ENCODE assay signal across 25 cellular contexts in genomic region chr2:24181849-24182248, GRCh38. TPM values are rescaled to one million over a fixed set of nuclear protein-coding genes. Genes with fewer than 3 reads are reported as not detected.
DNase-seq lines count a peak whose midpoint lies in the region; ATAC-seq and TF ChIP-seq lines count a peak whose summit lies in the region.
"Had no signal": no experiment of that assay in that cellular context is flagged by ENCODE, and none has a peak within 500 bp of the region (broad histone marks: within the 10 kb centered on the region; RNA-seq: fewer than 3 reads in every experiment).

No MANE protein-coding gene starts in this region.

- H3K9me3 ChIP-seq in WERI-Rb-1 (ENCODE audit: severe bottlenecking) = no peaks in the 10 kb centered on the region
- H3K9me3 ChIP-seq: prostate gland, vagina had no signal

- peaks cover 17% of the 10 kb centered on the region for H3K27me3 Mint-ChIP-seq in progenitor cell of endocrine pancreas

- H3K27me3 ChIP-seq in WERI-Rb-1 (ENCODE audit: insufficient read depth, low read depth, severe bottlenecking) = no peaks in the 10 kb centered on the region
- H3K27me3 ChIP-seq: dorsolateral prefrontal cortex, vagina had no signal

- H3K27ac ChIP-seq in WERI-Rb-1 = peak overlapping the region; percentile 51
- H3K27ac ChIP-seq: dorsolateral prefrontal cortex, prostate gland, RWPE1, vagina had no signal

- no peaks in the 10 kb centered on the region for H3K36me3 ChIP-seq in WERI-Rb-1
- H3K36me3 ChIP-seq: prostate gland, vagina had no signal

- peaks cover 3% of the 10 kb centered on the region for H3K4me1 Mint-ChIP-seq in progenitor cell of endocrine pancreas (ENCODE audit: low read depth)

- TF ChIP-seq CTCF in WERI-Rb-1 (IDR thresholded peaks at IDR 0.05; ENCODE audit: low read depth, low read length) (no peak), progenitor cell of endocrine pancreas (IDR thresholded peaks at IDR 0.05; ENCODE audit: unreplicated experiment) (no peak)

- ATAC-seq in GM21528 (IDR thresholded peaks at IDR 0.05; ENCODE audit: low FRiP score, unreplicated experiment) (no peak), GM19328 (IDR thresholded peaks at IDR 0.05; ENCODE audit: unreplicated experiment) (no peak)
- ATAC-seq: HCT116, left cardiac atrium had no signal

- H3K4me3 Mint-ChIP-seq in progenitor cell of endocrine pancreas (ENCODE audit: low read depth) = no peak overlapping the region
- H3K4me3 Mint-ChIP-seq: nephron had no signal

- H3K9me3 Mint-ChIP-seq in progenitor cell of endocrine pancreas (ENCODE audit: low read depth) = peaks cover under 1% of the 10 kb centered on the region

- H3K4me3 ChIP-seq in WERI-Rb-1 (ENCODE audit: low read depth, low read length) = 0 out of 2 replicates have a peak overlapping the region, but pooled peaks have one; percentile 7
- H3K4me3 ChIP-seq: dorsolateral prefrontal cortex, prostate gland, vagina had no signal

- H3K27ac Mint-ChIP-seq in progenitor cell of endocrine pancreas = peak overlapping the region; percentile 23

- DNase-seq in NCI-H345 (lab: John Stamatoyannopoulos, UW) = peak; percentile 4
- DNase-seq in NCI-H345 treated with DMSO at 0.1 percent for 48 hours (lab: John Stamatoyannopoulos, UW; ENCODE audit: unreplicated experiment) = no peak
- peak; percentile 84 for DNase-seq in NCI-H510A treated with DMSO at 0.1 percent for 48 hours (lab: John Stamatoyannopoulos, UW)
- peak; percentile 91 for DNase-seq in WERI-Rb-1
- DNase-seq in progenitor cell of endocrine pancreas (ENCODE audit: low spot score, unreplicated experiment) = no peak
- DNase-seq in stimulated activated CD4-positive, alpha-beta T cell treated with anti-CD3 and anti-CD28 coated beads, Interleukin-2, amount 100 ng/mL, for 48 hours = no peak
- DNase-seq: activated CD4-positive, alpha-beta T cell treated with anti-CD3 and anti-CD28 coated beads for 4 hours; activated gamma-delta T cell treated with Interleukin-2 at 50 U/mL for 16 hours; caudate nucleus; dorsolateral prefrontal cortex; KG1; left cardiac atrium; midbrain; NCI-H1092; small intestine had no signal

- no peaks in the 10 kb centered on the region for H3K36me3 Mint-ChIP-seq in progenitor cell of endocrine pancreas (ENCODE audit: insufficient read depth)

RNA-seq across cellular contexts. Expression of gene FAM228A, which starts 7.0 kb away (rescaled TPM):
- total RNA-seq in progenitor cell of endocrine pancreas = 0.31 and 0.80 TPM in 2 replicates
- total RNA-seq: A172, epithelial cell of proximal tubule had no signal

RNA-seq across cellular contexts. Expression of gene FAM228B, which starts 58.6 kb away (rescaled TPM):
- total RNA-seq in progenitor cell of endocrine pancreas = 25.4 and 27.5 TPM in 2 replicates

RNA-seq across cellular contexts. Expression of gene PFN4, which starts 58.7 kb away (rescaled TPM):
- total RNA-seq in progenitor cell of endocrine pancreas = 0.55 and 1.1 TPM in 2 replicates
- total RNA-seq: epithelial cell of proximal tubule, frontal cortex, vagina had no signal

Comparison
In these comparisons a context has a peak if more than half of its experiments do, and no peak if none do; other contexts are left out.
1. DNase-seq: peak in NCI-H345 (single experiment), NCI-H510A treated with DMSO at 0.1 percent for 48 hours (single experiment) and WERI-Rb-1 (single experiment); none in NCI-H345 treated with DMSO at 0.1 percent for 48 hours (single experiment), progenitor cell of endocrine pancreas (single experiment) and stimulated activated CD4-positive, alpha-beta T cell treated with anti-CD3 and anti-CD28 coated beads, Interleukin-2, amount 100 ng/mL, for 48 hours (0 of 2).